Comparison of ENCODE assay signal across 36 cellular contexts in the genomic region with DNA sequence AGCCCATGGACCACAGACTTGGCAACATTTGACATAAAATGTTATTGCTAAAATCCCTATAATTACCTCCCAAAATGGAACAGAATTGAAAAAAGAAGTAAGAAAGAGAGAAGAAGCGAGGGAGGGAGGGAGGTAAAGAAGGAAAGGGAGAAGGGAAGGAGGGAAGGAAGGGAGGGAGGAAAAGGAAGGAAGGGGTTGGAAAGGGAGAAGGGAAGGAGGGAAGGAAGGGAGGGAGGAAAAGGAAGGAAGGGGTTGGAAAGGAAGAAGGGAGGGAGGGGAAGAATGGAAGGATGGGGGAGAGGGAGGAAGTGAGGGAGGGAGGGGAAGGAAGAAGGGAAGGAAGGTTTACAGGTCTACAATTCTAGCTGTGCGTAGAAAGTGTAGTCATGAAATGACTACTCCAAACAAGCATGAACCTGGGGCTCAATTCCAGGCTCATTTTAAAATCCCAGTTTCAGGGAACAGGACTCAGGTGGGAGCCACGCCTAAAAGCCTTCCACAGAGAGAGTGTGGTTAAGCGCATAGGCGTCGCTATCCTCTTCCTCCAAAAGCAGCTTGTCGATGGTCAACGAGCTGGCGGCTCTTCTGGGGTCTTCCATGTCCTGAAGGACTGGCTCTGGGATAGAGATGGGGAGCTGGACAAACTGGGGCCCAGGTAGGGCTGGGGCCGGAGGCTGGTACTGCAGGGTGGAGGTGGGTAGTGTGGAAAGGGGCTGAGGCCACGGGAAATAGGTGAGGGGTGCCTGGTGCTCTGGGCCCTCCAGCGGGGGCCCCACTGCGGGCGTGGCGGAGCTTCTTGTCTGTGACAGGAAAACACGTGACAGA. TPM values are rescaled to one million over a fixed set of nuclear protein-coding genes. Genes with fewer than 3 reads are reported as not detected.
DNase-seq lines count a peak whose midpoint lies in the region; ATAC-seq, FAIRE-seq and TF ChIP-seq lines count a peak whose summit lies in the region.
"Had no signal": no experiment of that assay in that cellular context is flagged by ENCODE, and none has a peak within 500 bp of the region (broad histone marks: within the 10 kb centered on the region; RNA-seq: fewer than 3 reads in every experiment).

No MANE protein-coding gene starts in this region.

- DNase-seq in H1 (ENCODE audit: low read depth in 1 of 2, low spot score in 2 of 2) = no peak
- DNase-seq in activated naive CD4-positive, alpha-beta T cell treated with anti-CD3 and anti-CD28 coated beads, Interleukin-2, amount 50 U/mL, for 72 hours (ENCODE audit: low spot score in 2 of 2) = no peak
- no peak for DNase-seq in A172 (ENCODE audit: low spot score)
- DNase-seq: activated CD4-positive, alpha-beta T cell treated with anti-CD3 and anti-CD28 coated beads, Interleukin-2, amount 50 U/mL, for 1 hour; activated gamma-delta T cell treated with Interleukin-2 at 50 U/mL for 16 hours; activated T-cell treated with anti-CD3 and anti-CD28 coated beads, Interleukin-2, amount 50 U/mL, for 4 hours; C1 segment of cervical spinal cord; COR-L47; dermis blood vessel endothelial cell; endodermal cell; esophagus squamous epithelium; foreskin keratinocyte; GM23248; head of caudate nucleus; HFFc6; kidney; NCI-H1048; NCI-H2107; NCI-H446 treated with DMSO at 0.1 percent for 48 hours; NCI-H82; stimulated activated naive CD4-positive, alpha-beta T cell; T-helper 9 cell; WERI-Rb-1 had no signal

- peaks cover 12 to 30% (median 18%) of the 10 kb centered on the region in 10 experiments; a peak in 18 of 20 replicates for H3K4me1 ChIP-seq in BLaER1 treated with 17β-estradiol and CSF1 and Interleukin-3, amounts not matched to agents 10 nM and 100 nM
- H3K4me1 ChIP-seq in HEK293 (ENCODE audit: control insufficient read depth, insufficient read depth, low read length) = no peaks in the 10 kb centered on the region
- no peaks in the 10 kb centered on the region for H3K4me1 ChIP-seq in H1 (replicated peaks in 1 of 4; ENCODE audit: control insufficient read depth in 3 of 4, insufficient read depth in 4 of 4, low read length in 3 of 4)
- H3K4me1 ChIP-seq: foreskin keratinocyte, SJSA1 had no signal

- peak overlapping the region; percentile 17; the same call in 1 of the 2 replicates for H4K8ac ChIP-seq in H1 (ENCODE audit: extremely low read depth, insufficient read depth, low read length)

- H4K5ac ChIP-seq in H1 (ENCODE audit: insufficient read length, low read depth, low read length) = no peak overlapping the region

- no peak overlapping the region; a peak in 1 of 20 replicates for H3K4me3 ChIP-seq in BLaER1 treated with 17β-estradiol and CSF1 and Interleukin-3, amounts not matched to agents 10 nM and 100 nM
- H3K4me3 ChIP-seq in HEK293 (ENCODE audit: low read depth, low read length) (no peak overlapping the region), H1 (ENCODE audit: extremely low read depth in 1 of 4, insufficient read depth in 2 of 4, low read depth in 3 of 4, low read length in 4 of 4) (no peak overlapping the region)
- H3K4me3 ChIP-seq: esophagus squamous epithelium, GM23248, SJSA1 had no signal

- peak overlapping the region; percentile 81 for H3K27ac Mint-ChIP-seq in stimulated activated memory B cell treated with anti-CD40 and anti-IgM and Interleukin-4, amounts not matched to agents 10 μg/mL and 1 μg/mL and 100 μg/mL, for 72 hours
- no peak overlapping the region for H3K27ac Mint-ChIP-seq in activated naive CD4-positive, alpha-beta T cell treated with anti-CD3 and anti-CD28 coated beads, Interleukin-2, amount 50 U/mL, for 72 hours
- H3K27ac Mint-ChIP-seq: endodermal cell; HFFc6; natural killer cell treated with Interleukin-12 subunit alpha and Interleukin-12 subunit beta and Interleukin-15 and Interleukin-18, amount 100 ng/mL, for 72 hours had no signal

- TF ChIP-seq CTCF in HEK293 (tag by site-specific recombination; IDR thresholded peaks at IDR 0.05) (no peak), H1 (IDR thresholded peaks at IDR 0.05; ENCODE audit: control extremely low read depth in 1 of 3, insufficient read depth in 1 of 3, low read depth in 1 of 3, low read length in 3 of 3) (no peak)

- no peaks in the 10 kb centered on the region for H3K27me3 ChIP-seq in BLaER1 treated with 17β-estradiol and CSF1 and Interleukin-3, amounts not matched to agents 10 nM and 100 nM
- H3K27me3 ChIP-seq in H1 (replicated peaks in 1 of 4; ENCODE audit: control insufficient read depth in 3 of 4, extremely low read depth in 1 of 4, insufficient read depth in 3 of 4, low read length in 3 of 4) = no peaks in the 10 kb centered on the region
- H3K27me3 ChIP-seq: esophagus squamous epithelium, SJSA1 had no signal

- no peaks in the 10 kb centered on the region for H3K79me1 ChIP-seq in H1 (ENCODE audit: low read depth, low read length)

- ATAC-seq in stimulated activated memory B cell treated with anti-CD40 and anti-IgM and Interleukin-4, amounts not matched to agents 10 μg/mL and 1 μg/mL and 100 μg/mL, for 72 hours = peak; percentile 14
- no peak for ATAC-seq in activated naive CD4-positive, alpha-beta T cell treated with anti-CD3 and anti-CD28 coated beads, Interleukin-2, amount 50 U/mL, for 72 hours
- ATAC-seq in esophagus mucosa = no peak
- ATAC-seq: activated T-cell treated with anti-CD3 and anti-CD28 coated beads, Interleukin-2, amount 50 U/mL, for 4 hours; foreskin keratinocyte had no signal

- no peak overlapping the region for H3K56ac ChIP-seq in H1 (replicated peaks; ENCODE audit: insufficient read length, low read depth, low read length)

- H3K27ac ChIP-seq in BLaER1 treated with 17β-estradiol and CSF1 and Interleukin-3, amounts not matched to agents 10 nM and 100 nM = peak overlapping the region in 4 of 11 experiments; percentile 7 to 29 (median 18); a peak in 3 of 22 replicates
- H3K27ac ChIP-seq in HEK293 (ENCODE audit: extremely low read depth, low read depth, low read length) (no peak overlapping the region), H1 (ENCODE audit: low read depth, low read length) (no peak overlapping the region)
- H3K27ac ChIP-seq: esophagus squamous epithelium, foreskin keratinocyte, GM23248, RWPE1, SJSA1, WERI-Rb-1 had no signal

- peaks cover 0 to 90% (median 72%) of the 10 kb centered on the region in 11 experiments; a peak in 16 of 22 replicates for H3K36me3 ChIP-seq in BLaER1 treated with 17β-estradiol and CSF1 and Interleukin-3, amounts not matched to agents 10 nM and 100 nM
- H3K36me3 ChIP-seq in HEK293 (ENCODE audit: control insufficient read depth in 2 of 2, insufficient read depth in 1 of 2, low read length in 2 of 2) (no peaks in the 10 kb centered on the region), H1 (ENCODE audit: control insufficient read depth in 2 of 4, insufficient read depth in 4 of 4, low read length in 3 of 4) (no peaks in the 10 kb centered on the region)
- H3K36me3 ChIP-seq: esophagus squamous epithelium, SJSA1, WERI-Rb-1 had no signal

- no peak overlapping the region for H3K4me3 Mint-ChIP-seq in stimulated activated memory B cell treated with anti-CD40 and anti-IgM and Interleukin-4, amounts not matched to agents 10 μg/mL and 1 μg/mL and 100 μg/mL, for 72 hours
- H3K4me3 Mint-ChIP-seq: activated T-cell treated with anti-CD3 and anti-CD28 coated beads, Interleukin-2, amount 50 U/mL, for 4 hours; endodermal cell; HFFc6; natural killer cell treated with Interleukin-12 subunit alpha and Interleukin-12 subunit beta and Interleukin-15 and Interleukin-18, amount 100 ng/mL, for 72 hours had no signal

- H3K79me2 ChIP-seq in H1 (ENCODE audit: control insufficient read depth in 1 of 2, insufficient read depth in 2 of 2, low read length in 2 of 2) = no peaks in the 10 kb centered on the region

- POLR2A ChIA-PET in HEK293 (lab: Yijun Ruan, JAX) = no interaction called here
- POLR2A ChIA-PET in H1 (lab: Charles Lee; ENCODE audit: partially characterized antibody) = no interaction called here

- no peaks in the 10 kb centered on the region for H3K27me3 Mint-ChIP-seq in stimulated activated memory B cell treated with anti-CD40 and anti-IgM and Interleukin-4, amounts not matched to agents 10 μg/mL and 1 μg/mL and 100 μg/mL, for 72 hours

- H2BK12ac ChIP-seq in H1 (ENCODE audit: low read depth, low read length) = no peak overlapping the region

- TF ChIP-seq RAD21 in H1 (IDR thresholded peaks at IDR 0.05 in 1 of 2, conservative IDR thresholded peaks at IDR 0.05 in 1 of 2; ENCODE audit: low read depth in 2 of 2, low read length in 2 of 2) = no peak

- no peak overlapping the region for H2BK120ac ChIP-seq in H1 (replicated peaks; ENCODE audit: low read depth, low read length)

- H2BK15ac ChIP-seq in H1 (ENCODE audit: low read length) = no peak overlapping the region

- peaks cover 4% of the 10 kb centered on the region; the same call in 1 of the 2 replicates for H3K23me2 ChIP-seq in H1 (ENCODE audit: low read depth, low read length)

- no peak overlapping the region for H2AK5ac ChIP-seq in H1 (ENCODE audit: low read depth, low read length)

- H3K9me3 ChIP-seq in BLaER1 treated with 17β-estradiol and CSF1 and Interleukin-3, amounts not matched to agents 10 nM and 100 nM (replicated peaks in 1 of 11) = peaks cover 0 to 8% (median 0%) of the 10 kb centered on the region in 11 experiments; a peak in 6 of 22 replicates
- H3K9me3 ChIP-seq in HEK293 (ENCODE audit: control insufficient read depth, insufficient read depth, low read depth, low read length) (no peaks in the 10 kb centered on the region), H1 (ENCODE audit: insufficient read depth in 2 of 2, low read depth in 1 of 2, low read length in 1 of 2) (no peaks in the 10 kb centered on the region)
- H3K9me3 ChIP-seq: esophagus squamous epithelium, SJSA1 had no signal

- H4K91ac ChIP-seq in H1 (replicated peaks; ENCODE audit: insufficient read length, low read length) = no peak overlapping the region

- H3K9ac ChIP-seq in BLaER1 treated with 17β-estradiol and CSF1 and Interleukin-3, amounts not matched to agents 10 nM and 100 nM = no peak overlapping the region
- H3K9ac ChIP-seq in H1 (replicated peaks in 1 of 4; ENCODE audit: extremely low read depth in 1 of 4, low read depth in 3 of 4, low read length in 3 of 4) = no peak overlapping the region
- H3K9ac ChIP-seq: GM23248 had no signal

- H2BK5ac ChIP-seq in H1 (ENCODE audit: low read depth, low read length) = no peak overlapping the region

- H3K18ac ChIP-seq in H1 (ENCODE audit: extremely low read depth, low read length) = no peak overlapping the region

- CTCF ChIA-PET in HEK293 (lab: Yijun Ruan, JAX) = no interaction called here
- CTCF ChIA-PET in H1 (lab: Charles Lee; ENCODE audit: partially characterized antibody) = interaction anchor here (1.1 to 2.1 kb wide), 3 partner anchors 10 to 75 kb away, joined by 4 to 6 read pairs (median 4); no protein-coding TSS in a partner anchor

- H3K4ac ChIP-seq in H1 (replicated peaks; ENCODE audit: insufficient read length, low read depth, low read length) = no peak overlapping the region

- H4K20me1 ChIP-seq in BLaER1 treated with 17β-estradiol and CSF1 and Interleukin-3, amounts not matched to agents 10 nM and 100 nM = peaks cover 0 to 12% (median 0%) of the 10 kb centered on the region in 11 experiments; a peak in 3 of 22 replicates
- H4K20me1 ChIP-seq in H1 (replicated peaks in 1 of 2; ENCODE audit: control insufficient read depth in 1 of 2, insufficient read depth in 2 of 2, low read length in 2 of 2) = peaks cover 0 to 4% of the 10 kb centered on the region in 2 experiments

- no peak overlapping the region for H2AFZ ChIP-seq in H1 (ENCODE audit: low read length)
- H2AFZ ChIP-seq: GM23248 had no signal

- no peak for FAIRE-seq in H1 (lab: Jason Lieb, UNC)
- FAIRE-seq: kidney had no signal

- no peaks in the 10 kb centered on the region for H3K9me3 Mint-ChIP-seq in stimulated activated memory B cell treated with anti-CD40 and anti-IgM and Interleukin-4, amounts not matched to agents 10 μg/mL and 1 μg/mL and 100 μg/mL, for 72 hours
- no peaks in the 10 kb centered on the region for H3K9me3 Mint-ChIP-seq in activated naive CD4-positive, alpha-beta T cell treated with anti-CD3 and anti-CD28 coated beads, Interleukin-2, amount 50 U/mL, for 72 hours
- H3K9me3 Mint-ChIP-seq: activated T-cell treated with anti-CD3 and anti-CD28 coated beads, Interleukin-2, amount 50 U/mL, for 4 hours; endodermal cell; HFFc6; natural killer cell treated with Interleukin-12 subunit alpha and Interleukin-12 subunit beta and Interleukin-15 and Interleukin-18, amount 100 ng/mL, for 72 hours had no signal

- peaks cover 64% of the 10 kb centered on the region for H3K4me1 Mint-ChIP-seq in stimulated activated memory B cell treated with anti-CD40 and anti-IgM and Interleukin-4, amounts not matched to agents 10 μg/mL and 1 μg/mL and 100 μg/mL, for 72 hours

- WGBS in H1 (ENCODE audit: extremely low coverage in 1 of 2, insufficient coverage in 1 of 2, insufficient read length in 1 of 2, insufficient replicate concordance in 2 of 2, low coverage in 1 of 2, low lambda C conversion rate in 2 of 2, missing lambda C conversion rate in 1 of 2), 2 experiments = 94% methylated on average over 16 of the region's 16 CpGs; no CpG with 5 or more reads in 1 of the 2 experiments

- peak overlapping the region in 7 of 11 experiments; percentile 1 to 31 (median 23); a peak in 7 of 22 replicates for H3K4me2 ChIP-seq in BLaER1 treated with 17β-estradiol and CSF1 and Interleukin-3, amounts not matched to agents 10 nM and 100 nM
- H3K4me2 ChIP-seq in H1 (ENCODE audit: insufficient read depth in 1 of 2, low read depth in 2 of 2, low read length in 2 of 2) = no peak overlapping the region

- H2BK20ac ChIP-seq in H1 (ENCODE audit: low read length) = no peak overlapping the region

- peaks cover 61% of the 10 kb centered on the region for H3K36me3 Mint-ChIP-seq in stimulated activated memory B cell treated with anti-CD40 and anti-IgM and Interleukin-4, amounts not matched to agents 10 μg/mL and 1 μg/mL and 100 μg/mL, for 72 hours
- no peaks in the 10 kb centered on the region for H3K36me3 Mint-ChIP-seq in activated naive CD4-positive, alpha-beta T cell treated with anti-CD3 and anti-CD28 coated beads, Interleukin-2, amount 50 U/mL, for 72 hours
- H3K36me3 Mint-ChIP-seq: natural killer cell treated with Interleukin-12 subunit alpha and Interleukin-12 subunit beta and Interleukin-15 and Interleukin-18, amount 100 ng/mL, for 72 hours had no signal

- no peak for TF ChIP-seq EP300 in H1 (IDR thresholded peaks at IDR 0.05; ENCODE audit: borderline replicate concordance in 1 of 2, low read depth in 2 of 2, low read length in 2 of 2)

- H3K14ac ChIP-seq in H1 (ENCODE audit: insufficient read length) = no peak overlapping the region

- no peak for TF ChIP-seq POLR2A in H1 (IDR thresholded peaks at IDR 0.05; ENCODE audit: control extremely low read depth in 1 of 2, low read depth in 2 of 2, low read length in 2 of 2)

- H3K23ac ChIP-seq in H1 (ENCODE audit: insufficient read length) = no peak overlapping the region

RNA-seq across cellular contexts. Expression of a gene that starts 25.1 kb away (rescaled TPM):
- total RNA-seq in H1 (2021; fragmentation: NEBNext Ultra II Directional; extraction: Animal tissue kit (Norgen Biotek cat#: 25700)) = not detected in 2 replicates
- polyA plus RNA-seq in H1 (2011; rRNA removed) = not detected in 2 replicates
- not detected for polyA plus RNA-seq in H1 (2011; cell fraction: cytosol; rRNA removed)
- polyA plus RNA-seq in H1 (2011; cell fraction: nucleus; rRNA removed) = not detected
- polyA plus RNA-seq in H1 (2012, experiment 1 of 2) = not detected in 4 replicates
- polyA plus RNA-seq in H1 (2012, experiment 2 of 2) = not detected
- polyA plus RNA-seq in H1 (2013, experiment 1 of 2) = not detected
- polyA plus RNA-seq in H1 (2013, experiment 2 of 2) = not detected
- polyA minus RNA-seq in H1 (2011; rRNA and poly(A)+ RNA removed) = not detected in 2 replicates
- polyA minus RNA-seq in H1 (2011; cell fraction: cytosol; rRNA and poly(A)+ RNA removed) = not detected
- polyA minus RNA-seq in H1 (2011; cell fraction: nucleus; rRNA and poly(A)+ RNA removed) = not detected
- total RNA-seq in activated naive CD4-positive, alpha-beta T cell treated with anti-CD3 and anti-CD28 coated beads, Interleukin-2, amount 50 U/mL, for 72 hours = 10 to 100 TPM in 1 of 2 donors, 1 to 10 TPM in 1; 3.2 to 11.0 TPM
- 2.6 TPM for total RNA-seq in esophagus mucosa
- not detected in 2 replicates for total RNA-seq in A172 (2014; rRNA removed; shearing (Covaris generic))
- total RNA-seq: dermis blood vessel endothelial cell, foreskin keratinocyte, HFFc6, osteocyte, renal cortical epithelial cell, SJSA1, skeletal muscle tissue had no signal
- polyA plus RNA-seq: AG04450, foreskin keratinocyte had no signal

RNA-seq across cellular contexts. Expression of a gene that starts 55.6 kb away (rescaled TPM):
- 1.2 and 1.6 TPM in 2 replicates for total RNA-seq in H1 (2021; fragmentation: NEBNext Ultra II Directional; extraction: Animal tissue kit (Norgen Biotek cat#: 25700))
- polyA plus RNA-seq in H1 (2011; rRNA removed) = 4.7 and 5.7 TPM in 2 replicates
- polyA plus RNA-seq in H1 (2011; cell fraction: cytosol; rRNA removed) = 4.0 TPM
- 7.8 TPM for polyA plus RNA-seq in H1 (2011; cell fraction: nucleus; rRNA removed)
- 1.7 to 2.4 TPM (median 2.1 TPM) in 4 replicates for polyA plus RNA-seq in H1 (2012, experiment 1 of 2)
- polyA plus RNA-seq in H1 (2012, experiment 2 of 2) = 2.0 TPM
- 2.1 TPM for polyA plus RNA-seq in H1 (2013, experiment 1 of 2)
- 2.0 TPM for polyA plus RNA-seq in H1 (2013, experiment 2 of 2)
- 0.73 and 1.4 TPM in 2 replicates for polyA minus RNA-seq in H1 (2011; rRNA and poly(A)+ RNA removed)
- polyA minus RNA-seq in H1 (2011; cell fraction: cytosol; rRNA and poly(A)+ RNA removed) = 0.88 TPM
- 1.7 TPM for polyA minus RNA-seq in H1 (2011; cell fraction: nucleus; rRNA and poly(A)+ RNA removed)
- not detected for total RNA-seq in activated naive CD4-positive, alpha-beta T cell treated with anti-CD3 and anti-CD28 coated beads, Interleukin-2, amount 50 U/mL, for 72 hours
- total RNA-seq in esophagus mucosa = 3.8 TPM
- not detected in 2 replicates for total RNA-seq in A172 (2014; rRNA removed; shearing (Covaris generic))
- total RNA-seq: activated T-cell treated with anti-CD3 and anti-CD28 coated beads, Interleukin-2, amount 50 U/mL, for 4 hours; dermis blood vessel endothelial cell; foreskin keratinocyte; GM23248; HFFc6; mononuclear cell; natural killer cell treated with Interleukin-12 subunit alpha and Interleukin-12 subunit beta and Interleukin-15 and Interleukin-18, amount 100 ng/mL, for 72 hours; OCI-LY7; osteocyte; renal cortical epithelial cell; SJSA1 had no signal
- polyA plus RNA-seq: AG04450, foreskin keratinocyte, GM23248 had no signal

Comparison
In these comparisons a context has a peak if more than half of its experiments do, and no peak if none do; other contexts are left out.
1. H3K4me2 ChIP-seq: peak in BLaER1 treated with 17β-estradiol and CSF1 and Interleukin-3, amounts not matched to agents 10 nM and 100 nM (7 of 11); none in H1 (0 of 2).